Comparison of ENCODE assay signal across 17 cellular contexts in genomic region chr12:109928058-109928656, GRCh38. TPM values are rescaled to one million over a fixed set of nuclear protein-coding genes. Genes with fewer than 3 reads are reported as not detected.
DNase-seq lines count a peak whose midpoint lies in the region; ATAC-seq, FAIRE-seq and TF ChIP-seq lines count a peak whose summit lies in the region.
"Had no signal": no experiment of that assay in that cellular context is flagged by ENCODE, and none has a peak within 500 bp of the region (broad histone marks: within the 10 kb centered on the region; RNA-seq: fewer than 3 reads in every experiment).

No MANE protein-coding gene starts in this region.

- no peak overlapping the region for H3K9ac ChIP-seq in kidney (ENCODE audit: low read length in 2 of 2)

- peaks cover 0 to 6% of the 10 kb centered on the region in 2 donors for H3K4me1 Mint-ChIP-seq in natural killer cell
- peaks cover 0 to 8% of the 10 kb centered on the region in 2 donors for H3K4me1 Mint-ChIP-seq in natural killer cell treated with Interleukin-12 subunit alpha and Interleukin-12 subunit beta and Interleukin-15 and Interleukin-18, amount 100 ng/mL, for 72 hours (ENCODE audit: low read depth in 2 of 2)

- no peak overlapping the region for H3K4me3 ChIP-seq in body of pancreas
- no peak overlapping the region for H3K4me3 ChIP-seq in psoas muscle
- H3K4me3 ChIP-seq in kidney (ENCODE audit: low read length in 2 of 2), result no peak overlapping the region
- H3K4me3 ChIP-seq: GM23338, HAP-1 had no signal

- 84 to 88% methylated on average over 12 of the region's 12 CpGs for WGBS in body of pancreas, 2 donors
- 55 to 79% (median 55%) methylated on average over 12 of the region's 12 CpGs for WGBS in psoas muscle, 3 donors

- peak overlapping the region; percentile 36 to 60 for H3K27ac Mint-ChIP-seq in natural killer cell
- H3K27ac Mint-ChIP-seq in natural killer cell treated with Interleukin-12 subunit alpha and Interleukin-12 subunit beta and Interleukin-15 and Interleukin-18, amount 100 ng/mL, for 72 hours, result peak overlapping the region in 1 of 2 donors; percentile 68

- H3K4me3 Mint-ChIP-seq in natural killer cell, result no peak overlapping the region
- no peak overlapping the region for H3K4me3 Mint-ChIP-seq in natural killer cell treated with Interleukin-12 subunit alpha and Interleukin-12 subunit beta and Interleukin-15 and Interleukin-18, amount 100 ng/mL, for 72 hours
- H3K4me3 Mint-ChIP-seq: CD8-positive, alpha-beta memory T cell; GM23338 had no signal

- H3K9me3 ChIP-seq in body of pancreas (no peaks in the 10 kb centered on the region), psoas muscle (no peaks in the 10 kb centered on the region), kidney (ENCODE audit: control insufficient read depth in 1 of 2, low read length in 2 of 2) (no peaks in the 10 kb centered on the region)
- H3K9me3 ChIP-seq: HAP-1 had no signal

- peak overlapping the region in 3 of 4 donors; percentile 68 to 80 (median 78) for H3K27ac ChIP-seq in body of pancreas
- H3K27ac ChIP-seq in psoas muscle, result peak overlapping the region; percentile 42
- H3K27ac ChIP-seq in kidney (ENCODE audit: low read depth in 2 of 2, low read length in 2 of 2), result no peak overlapping the region
- H3K27ac ChIP-seq: RWPE1 had no signal

- no peak for ATAC-seq in natural killer cell
- ATAC-seq in natural killer cell treated with Interleukin-12 subunit alpha and Interleukin-12 subunit beta and Interleukin-15 and Interleukin-18, amount 100 ng/mL, for 72 hours, result no peak
- ATAC-seq in body of pancreas, result no peak
- peak; percentile 29 to 81 (median 66) for ATAC-seq in psoas muscle

- H3K27me3 Mint-ChIP-seq in natural killer cell (ENCODE audit: low read depth in 2 of 2), result no peaks in the 10 kb centered on the region
- H3K27me3 Mint-ChIP-seq in natural killer cell treated with Interleukin-12 subunit alpha and Interleukin-12 subunit beta and Interleukin-15 and Interleukin-18, amount 100 ng/mL, for 72 hours, result no peaks in the 10 kb centered on the region

- TF ChIP-seq POLR2A in body of pancreas (IDR thresholded peaks at IDR 0.05), result no peak

- no peaks in the 10 kb centered on the region for H3K27me3 ChIP-seq in body of pancreas
- no peaks in the 10 kb centered on the region for H3K27me3 ChIP-seq in psoas muscle (ENCODE audit: insufficient read depth in 3 of 3, low read length in 2 of 3)

- H3K4me1 ChIP-seq in body of pancreas (peaks cover 55% of the 10 kb centered on the region), psoas muscle (peaks cover 8% of the 10 kb centered on the region), kidney (ENCODE audit: control insufficient read depth in 1 of 2, insufficient read depth in 1 of 2, low read depth in 1 of 2, low read length in 2 of 2) (no peaks in the 10 kb centered on the region)
- H3K4me1 ChIP-seq: HAP-1 had no signal

- H3K9me3 Mint-ChIP-seq in natural killer cell, result no peaks in the 10 kb centered on the region
- H3K9me3 Mint-ChIP-seq in natural killer cell treated with Interleukin-12 subunit alpha and Interleukin-12 subunit beta and Interleukin-15 and Interleukin-18, amount 100 ng/mL, for 72 hours, result no peaks in the 10 kb centered on the region
- H3K9me3 Mint-ChIP-seq: CD8-positive, alpha-beta memory T cell had no signal

- FAIRE-seq in kidney (lab: Jason Lieb, UNC) (no peak), frontal cortex (lab: Jason Lieb, UNC) (no peak)

- TF ChIP-seq CTCF in natural killer cell (IDR thresholded peaks at IDR 0.05) (no peak), body of pancreas (IDR thresholded peaks at IDR 0.05) (no peak), psoas muscle (IDR thresholded peaks at IDR 0.05) (no peak), kidney (IDR thresholded peaks at IDR 0.05; ENCODE audit: borderline replicate concordance, extremely low read depth, insufficient read depth) (no peak)

- H3K36me3 Mint-ChIP-seq in natural killer cell, result peaks cover 23% of the 10 kb centered on the region
- H3K36me3 Mint-ChIP-seq in natural killer cell treated with Interleukin-12 subunit alpha and Interleukin-12 subunit beta and Interleukin-15 and Interleukin-18, amount 100 ng/mL, for 72 hours, result peaks cover 9% of the 10 kb centered on the region

- DNase-seq in natural killer cell (no peak), body of pancreas (no peak), psoas muscle (no peak), kidney tubule cell (ENCODE audit: low spot score) (no peak), kidney (no peak), frontal cortex (ENCODE audit: low spot score in 2 of 2) (no peak)
- no peak for DNase-seq in natural killer cell treated with Interleukin-12 subunit alpha and Interleukin-12 subunit beta and Interleukin-15 and Interleukin-18, amount 100 ng/mL, for 72 hours (ENCODE audit: low spot score)
- DNase-seq: DMS153; MV-4-11; NCI-H2081; NCI-H2171; NCI-H774; NK-92 treated with Interleukin-12 subunit alpha and Interleukin-12 subunit beta, amount 100 ng/mL, for 24 hours had no signal

- intact Hi-C loops in natural killer cell (cut with micrococcal nuclease), result no loop called here
- intact Hi-C loops in body of pancreas (cut with DNase I), result loop anchor here (10.0 kb wide), 1 partner anchor 57 kb away; no protein-coding TSS in a partner anchor
- intact Hi-C loops in psoas muscle (cut with DNase I), result no loop called here
- intact Hi-C loops in kidney (cut with DNase I), result no loop called here

- H3K36me3 ChIP-seq in body of pancreas (replicated peaks in 1 of 2; ENCODE audit: insufficient read depth in 1 of 2, low read depth in 2 of 2), result peaks cover 0 to 9% of the 10 kb centered on the region in 2 donors
- peaks cover 12 to 61% of the 10 kb centered on the region in 2 donors for H3K36me3 ChIP-seq in psoas muscle (ENCODE audit: insufficient read depth in 1 of 2, low read depth in 1 of 2)
- H3K36me3 ChIP-seq in kidney (ENCODE audit: control insufficient read depth in 1 of 2, insufficient read depth in 2 of 2, low read length in 2 of 2), result peaks cover 19 to 24% of the 10 kb centered on the region in 2 donors

RNA-seq across cellular contexts. Expression of gene TCHP, which starts 28.1 kb away (rescaled TPM):
- total RNA-seq in natural killer cell (10 to 100 TPM; 33.7 to 42.5 (median 38.7) TPM), body of pancreas (10 to 100 TPM; 29.3 to 72.2 TPM), psoas muscle (10 to 100 TPM in 1 of 4 donors, 1 to 10 TPM in 3; 5.8 to 11.2 (median 8.5) TPM), kidney (16.2 TPM), frontal cortex (5.3 TPM)
- total RNA-seq in natural killer cell treated with Interleukin-12 subunit alpha and Interleukin-12 subunit beta and Interleukin-15 and Interleukin-18, amount 100 ng/mL, for 72 hours, result 10 to 100 TPM; 20.5 to 31.1 TPM
- polyA plus RNA-seq in psoas muscle (10 to 100 TPM in 1 of 3 donors, 1 to 10 TPM in 2; 4.5 to 14.8 (median 5.7) TPM), kidney (ENCODE audit: insufficient read depth, low read depth, low replicate concordance) (6.0 TPM)

RNA-seq across cellular contexts. Expression of gene GLTP, which starts 47.8 kb away (rescaled TPM):
- total RNA-seq in natural killer cell (10 to 100 TPM; 48.6 to 52.8 (median 49.2) TPM), body of pancreas (10 to 100 TPM; 21.1 to 27.8 TPM), psoas muscle (10 to 100 TPM; 15.3 to 23.3 (median 16.9) TPM), kidney (45.9 TPM), frontal cortex (16.3 TPM)
- 10 to 100 TPM; 29.7 to 31.2 TPM for total RNA-seq in natural killer cell treated with Interleukin-12 subunit alpha and Interleukin-12 subunit beta and Interleukin-15 and Interleukin-18, amount 100 ng/mL, for 72 hours
- polyA plus RNA-seq in psoas muscle (10 to 100 TPM; 12.1 to 18.7 (median 18.2) TPM), kidney (ENCODE audit: insufficient read depth, low read depth, low replicate concordance) (56.4 TPM)

Comparison
In these comparisons a context has a peak if more than half of its experiments do, and no peak if none do; other contexts are left out.
1. ATAC-seq: peak in psoas muscle (4 of 4); none in natural killer cell (0 of 3), natural killer cell treated with Interleukin-12 subunit alpha and Interleukin-12 subunit beta and Interleukin-15 and Interleukin-18, amount 100 ng/mL, for 72 hours (0 of 2) and body of pancreas (single experiment).
2. H3K27ac ChIP-seq: peak in body of pancreas (3 of 4) and psoas muscle (single experiment); none in kidney (0 of 2).